Comparison of ENCODE assay signal across 36 cellular contexts in the genomic region with DNA sequence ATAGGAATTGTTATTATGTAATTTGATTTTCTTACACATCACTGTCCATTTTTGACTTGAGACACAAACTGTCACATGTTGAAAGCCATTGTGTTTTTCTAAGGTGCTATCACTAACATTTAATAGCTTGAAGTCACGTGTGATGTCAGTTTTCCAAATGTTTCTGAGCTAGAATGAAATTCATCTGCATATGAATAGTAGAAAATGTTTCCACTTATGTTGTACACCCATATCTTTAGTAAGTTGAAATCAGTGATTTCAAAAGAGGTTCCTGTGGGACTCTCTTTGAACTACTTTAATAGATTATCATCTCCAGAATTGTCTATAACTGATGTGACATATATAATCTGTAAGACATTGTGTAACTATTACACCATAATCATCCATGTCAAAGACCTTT. TPM values are rescaled to one million over a fixed set of nuclear protein-coding genes. Genes with fewer than 3 reads are reported as not detected.
"Had no signal": no experiment of that assay in that cellular context is flagged by ENCODE, and none has a peak within 500 bp of the region (broad histone marks: within the 10 kb centered on the region; RNA-seq: fewer than 3 reads in every experiment).

No MANE protein-coding gene starts in this region.

- H3K27me3 Mint-ChIP-seq: activated CD4-positive, alpha-beta memory T cell treated with anti-CD3 and anti-CD28 coated beads, Interleukin-2, amount 10 ng/mL, durations not matched to agents 7 days and 5 days; activated CD4-positive, alpha-beta T cell treated with anti-CD3 and anti-CD28 coated beads, Interleukin-2, amount 10 ng/mL, durations not matched to agents 7 days and 5 days; activated naive CD8-positive, alpha-beta T cell treated with anti-CD3 and anti-CD28 coated beads, Interleukin-2, amount 10 ng/mL, durations not matched to agents 7 days and 5 days; activated T-cell treated with anti-CD3 and anti-CD28 coated beads, Interleukin-2, amount 50 U/mL, for 24 hours; brain; central memory CD8-positive, alpha-beta T cell had no signal

- ATAC-seq: activated naive CD4-positive, alpha-beta T cell treated with anti-CD3 and anti-CD28 coated beads, Interleukin-2, amount 50 U/mL, for 72 hours; activated T-cell treated with anti-CD3 and anti-CD28 coated beads, Interleukin-2, amount 50 U/mL, for 72 hours; heart left ventricle; WTC11 had no signal

- H3K9me3 Mint-ChIP-seq: activated CD4-positive, alpha-beta memory T cell treated with anti-CD3 and anti-CD28 coated beads, Interleukin-2, amount 10 ng/mL, durations not matched to agents 7 days and 5 days; activated CD4-positive, alpha-beta T cell treated with anti-CD3 and anti-CD28 coated beads, Interleukin-2, amount 10 ng/mL, durations not matched to agents 7 days and 5 days; activated naive CD4-positive, alpha-beta T cell treated with anti-CD3 and anti-CD28 coated beads, Interleukin-2, amount 10 ng/mL, durations not matched to agents 7 days and 5 days; activated naive CD4-positive, alpha-beta T cell treated with anti-CD3 and anti-CD28 coated beads, Interleukin-2, amount 50 U/mL, for 72 hours; activated naive CD8-positive, alpha-beta T cell treated with anti-CD3 and anti-CD28 coated beads, Interleukin-2, amount 10 ng/mL, durations not matched to agents 7 days and 5 days; activated T-cell treated with anti-CD3 and anti-CD28 coated beads, Interleukin-2, amount 50 U/mL, for 24 hours; central memory CD8-positive, alpha-beta T cell; WTC11 had no signal

- H3K4me1 ChIP-seq: ascending aorta, breast epithelium, colonic mucosa, esophagus squamous epithelium, heart left ventricle had no signal

- FAIRE-seq: endometrium, endothelial cell of umbilical vein had no signal

- H3K36me3 ChIP-seq: cardiac muscle cell, colonic mucosa had no signal

- H3K4me3 ChIP-seq: ascending aorta, breast epithelium, cardiac muscle cell, colonic mucosa, esophagus squamous epithelium, heart left ventricle had no signal

- H3K27ac Mint-ChIP-seq: activated CD4-positive, alpha-beta memory T cell treated with anti-CD3 and anti-CD28 coated beads, Interleukin-2, amount 10 ng/mL, durations not matched to agents 7 days and 5 days; activated CD4-positive, alpha-beta T cell treated with anti-CD3 and anti-CD28 coated beads, Interleukin-2, amount 10 ng/mL, durations not matched to agents 7 days and 5 days; activated naive CD4-positive, alpha-beta T cell treated with anti-CD3 and anti-CD28 coated beads, Interleukin-2, amount 10 ng/mL, durations not matched to agents 7 days and 5 days; activated naive CD4-positive, alpha-beta T cell treated with anti-CD3 and anti-CD28 coated beads, Interleukin-2, amount 50 U/mL, for 72 hours; activated naive CD8-positive, alpha-beta T cell treated with anti-CD3 and anti-CD28 coated beads, Interleukin-2, amount 10 ng/mL, durations not matched to agents 7 days and 5 days; activated T-cell treated with anti-CD3 and anti-CD28 coated beads, Interleukin-2, amount 50 U/mL, for 24 hours; activated T-cell treated with anti-CD3 and anti-CD28 coated beads, Interleukin-2, amount 50 U/mL, for 72 hours; WTC11 had no signal

- H3K27me3 ChIP-seq: ascending aorta, breast epithelium, cardiac muscle cell, colonic mucosa, esophagus squamous epithelium, heart left ventricle had no signal

- H3K4me1 Mint-ChIP-seq: activated CD4-positive, alpha-beta memory T cell treated with anti-CD3 and anti-CD28 coated beads, Interleukin-2, amount 10 ng/mL, durations not matched to agents 7 days and 5 days; activated CD4-positive, alpha-beta T cell treated with anti-CD3 and anti-CD28 coated beads, Interleukin-2, amount 10 ng/mL, durations not matched to agents 7 days and 5 days; activated naive CD4-positive, alpha-beta T cell treated with anti-CD3 and anti-CD28 coated beads, Interleukin-2, amount 10 ng/mL, durations not matched to agents 7 days and 5 days; activated naive CD8-positive, alpha-beta T cell treated with anti-CD3 and anti-CD28 coated beads, Interleukin-2, amount 10 ng/mL, durations not matched to agents 7 days and 5 days; brain; central memory CD8-positive, alpha-beta T cell; WTC11 had no signal

- H3K36me3 Mint-ChIP-seq: activated naive CD4-positive, alpha-beta T cell treated with anti-CD3 and anti-CD28 coated beads, Interleukin-2, amount 10 ng/mL, durations not matched to agents 7 days and 5 days; activated naive CD4-positive, alpha-beta T cell treated with anti-CD3 and anti-CD28 coated beads, Interleukin-2, amount 50 U/mL, for 72 hours; activated naive CD8-positive, alpha-beta T cell treated with anti-CD3 and anti-CD28 coated beads, Interleukin-2, amount 10 ng/mL, durations not matched to agents 7 days and 5 days; WTC11 had no signal

- H3K27ac ChIP-seq: ascending aorta, breast epithelium, cardiac muscle cell, colonic mucosa, epithelial cell of prostate, esophagus squamous epithelium, heart left ventricle, VCaP had no signal

- H3K9me3 ChIP-seq: ascending aorta, breast epithelium, colonic mucosa, esophagus squamous epithelium, heart left ventricle had no signal

- DNase-seq: activated CD4-positive, alpha-beta memory T cell treated with anti-CD3 and anti-CD28 coated beads, Interleukin-2, amount 10 ng/mL, durations not matched to agents 7 days and 5 days; activated CD4-positive, alpha-beta T cell treated with anti-CD3 and anti-CD28 coated beads for 1 hour; activated CD4-positive, alpha-beta T cell treated with anti-CD3 and anti-CD28 coated beads for 4 hours; activated CD4-positive, alpha-beta T cell treated with anti-CD3 and anti-CD28 coated beads, Interleukin-2, amount 10 ng/mL, durations not matched to agents 7 days and 5 days; activated CD4-positive, alpha-beta T cell treated with anti-CD3 and anti-CD28 coated beads, Interleukin-2, amount 50 U/mL, for 4 hours; activated CD8-positive, alpha-beta memory T cell treated with anti-CD3 and anti-CD28 coated beads, Interleukin-2, amount 50 U/mL, for 48 hours; activated gamma-delta T cell; activated naive CD4-positive, alpha-beta T cell; activated naive CD4-positive, alpha-beta T cell treated with anti-CD3 and anti-CD28 coated beads, Interleukin-2, amount 10 ng/mL, durations not matched to agents 7 days and 5 days; activated naive CD8-positive, alpha-beta T cell treated with anti-CD3 and anti-CD28 coated beads, Interleukin-2, amount 10 ng/mL, durations not matched to agents 7 days and 5 days; activated T-cell treated with anti-CD3 and anti-CD28 coated beads for 4 hours; activated T-cell treated with anti-CD3 and anti-CD28 coated beads, Interleukin-2, amount 50 U/mL, for 24 hours; activated T-cell treated with anti-CD3 and anti-CD28 coated beads, Interleukin-2, amount 50 U/mL, for 72 hours; colonic mucosa; effector CD8-positive, alpha-beta T cell; esophagus squamous epithelium; foreskin melanocyte; heart left ventricle; T-helper 2 cell had no signal

- H3K4me3 Mint-ChIP-seq: activated CD4-positive, alpha-beta memory T cell treated with anti-CD3 and anti-CD28 coated beads, Interleukin-2, amount 10 ng/mL, durations not matched to agents 7 days and 5 days; activated CD4-positive, alpha-beta T cell treated with anti-CD3 and anti-CD28 coated beads, Interleukin-2, amount 10 ng/mL, durations not matched to agents 7 days and 5 days; activated naive CD4-positive, alpha-beta T cell treated with anti-CD3 and anti-CD28 coated beads, Interleukin-2, amount 10 ng/mL, durations not matched to agents 7 days and 5 days; activated naive CD8-positive, alpha-beta T cell treated with anti-CD3 and anti-CD28 coated beads, Interleukin-2, amount 10 ng/mL, durations not matched to agents 7 days and 5 days; activated T-cell treated with anti-CD3 and anti-CD28 coated beads, Interleukin-2, amount 50 U/mL, for 24 hours; activated T-cell treated with anti-CD3 and anti-CD28 coated beads, Interleukin-2, amount 50 U/mL, for 72 hours; brain; central memory CD8-positive, alpha-beta T cell; WTC11 had no signal

RNA-seq across cellular contexts. Expression of gene ABCG5, which starts 27.8 kb away (rescaled TPM):
- total RNA-seq: activated CD4-positive, alpha-beta memory T cell treated with anti-CD3 and anti-CD28 coated beads, Interleukin-2, amount 10 ng/mL, durations not matched to agents 7 days and 5 days; activated CD4-positive, alpha-beta T cell treated with anti-CD3 and anti-CD28 coated beads, Interleukin-2, amount 10 ng/mL, durations not matched to agents 7 days and 5 days; activated naive CD4-positive, alpha-beta T cell treated with anti-CD3 and anti-CD28 coated beads, Interleukin-2, amount 50 U/mL, for 72 hours; activated naive CD8-positive, alpha-beta T cell treated with anti-CD3 and anti-CD28 coated beads, Interleukin-2, amount 10 ng/mL, durations not matched to agents 7 days and 5 days; activated T-cell treated with anti-CD3 and anti-CD28 coated beads, Interleukin-2, amount 50 U/mL, for 72 hours; breast epithelium; cardiac muscle cell; cerebellum; dermis microvascular lymphatic vessel endothelial cell; endothelial cell of umbilical vein; esophagus squamous epithelium; fibroblast of lung; fibroblast of villous mesenchyme; heart left ventricle; T-helper 1 cell treated with Interleukin-12 subunit alpha and Interleukin-12 subunit beta and Interleukin-4 antibody, amounts not matched to agents 30 ng/mL and 1 ng/mL, for 36 hours; WTC11 had no signal
- polyA plus RNA-seq: cardiac muscle cell, endothelial cell of umbilical vein, fibroblast of lung, heart left ventricle had no signal

RNA-seq across cellular contexts. Expression of gene ABCG8, which starts 27.9 kb away (rescaled TPM):
- total RNA-seq: activated CD4-positive, alpha-beta memory T cell treated with anti-CD3 and anti-CD28 coated beads, Interleukin-2, amount 10 ng/mL, durations not matched to agents 7 days and 5 days; activated CD4-positive, alpha-beta T cell treated with anti-CD3 and anti-CD28 coated beads, Interleukin-2, amount 10 ng/mL, durations not matched to agents 7 days and 5 days; activated naive CD4-positive, alpha-beta T cell treated with anti-CD3 and anti-CD28 coated beads, Interleukin-2, amount 50 U/mL, for 72 hours; activated naive CD8-positive, alpha-beta T cell treated with anti-CD3 and anti-CD28 coated beads, Interleukin-2, amount 10 ng/mL, durations not matched to agents 7 days and 5 days; activated T-cell treated with anti-CD3 and anti-CD28 coated beads, Interleukin-2, amount 50 U/mL, for 72 hours; ascending aorta; cardiac muscle cell; dermis microvascular lymphatic vessel endothelial cell; endothelial cell of umbilical vein; esophagus squamous epithelium; fibroblast of lung; fibroblast of villous mesenchyme; T-helper 1 cell treated with Interleukin-12 subunit alpha and Interleukin-12 subunit beta and Interleukin-4 antibody, amounts not matched to agents 30 ng/mL and 1 ng/mL, for 36 hours; WTC11 had no signal
- polyA plus RNA-seq: endothelial cell of umbilical vein, esophagus, fibroblast of lung, heart left ventricle had no signal
